ENCODE assay signal across 1 cellular context in the genomic region with DNA sequence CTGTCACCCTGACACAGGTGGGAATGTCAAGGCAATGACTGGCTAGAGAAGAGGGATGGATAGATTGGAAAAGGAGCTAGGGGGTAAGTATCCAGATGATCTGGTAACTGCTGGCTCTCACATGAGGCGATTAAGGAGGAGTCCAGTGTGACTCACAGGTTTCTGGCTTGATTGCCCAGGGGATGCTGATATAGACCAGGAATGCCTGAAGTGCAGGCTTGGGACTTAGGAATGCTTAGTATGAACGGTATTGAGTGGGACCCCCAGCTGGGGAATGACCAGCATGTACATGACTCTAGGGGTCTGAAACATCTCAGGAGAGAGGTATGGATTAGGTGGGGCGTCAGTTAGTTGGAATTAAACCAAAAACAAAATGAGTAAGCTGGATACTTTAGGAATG.
TF ChIP-seq lines count a peak whose summit lies in the region.

No MANE protein-coding gene starts in this region.

TF ChIP-seq in SK-N-SH, 30 proteins besides CTCF, POLR2A, EP300 and RAD21 (continued from another document):
- TF ChIP-seq, protein P1, sequence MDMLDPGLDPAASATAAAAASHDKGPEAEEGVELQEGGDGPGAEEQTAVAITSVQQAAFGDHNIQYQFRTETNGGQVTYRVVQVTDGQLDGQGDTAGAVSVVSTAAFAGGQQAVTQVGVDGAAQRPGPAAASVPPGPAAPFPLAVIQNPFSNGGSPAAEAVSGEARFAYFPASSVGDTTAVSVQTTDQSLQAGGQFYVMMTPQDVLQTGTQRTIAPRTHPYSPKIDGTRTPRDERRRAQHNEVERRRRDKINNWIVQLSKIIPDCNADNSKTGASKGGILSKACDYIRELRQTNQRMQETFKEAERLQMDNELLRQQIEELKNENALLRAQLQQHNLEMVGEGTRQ (IDR thresholded peaks at IDR 0.05; ENCODE audit: borderline replicate concordance, low read depth, low read length), result no peak
- TF ChIP-seq TEAD4 (IDR thresholded peaks at IDR 0.05; ENCODE audit: borderline replicate concordance, insufficient read depth) (peak; percentile 74), RCOR1 (IDR thresholded peaks at IDR 0.05; ENCODE audit: low read length) (no peak), YY1 (IDR thresholded peaks at IDR 0.05; ENCODE audit: low read depth) (no peak), FOSL2 (IDR thresholded peaks at IDR 0.05; ENCODE audit: borderline replicate concordance, low read depth) (peak; percentile 63; the same call in 1 of the 2 replicates), CHD2 (IDR thresholded peaks at IDR 0.05; ENCODE audit: low read length, partially characterized antibody) (no peak), RFX5 (IDR thresholded peaks at IDR 0.05; ENCODE audit: low read length) (no peak), FOXM1 (IDR thresholded peaks at IDR 0.05; ENCODE audit: low read depth) (no peak), FOXJ3 (CRISPR knock-in tag; IDR thresholded peaks at IDR 0.05) (no peak)
- TF ChIP-seq, protein P2, sequence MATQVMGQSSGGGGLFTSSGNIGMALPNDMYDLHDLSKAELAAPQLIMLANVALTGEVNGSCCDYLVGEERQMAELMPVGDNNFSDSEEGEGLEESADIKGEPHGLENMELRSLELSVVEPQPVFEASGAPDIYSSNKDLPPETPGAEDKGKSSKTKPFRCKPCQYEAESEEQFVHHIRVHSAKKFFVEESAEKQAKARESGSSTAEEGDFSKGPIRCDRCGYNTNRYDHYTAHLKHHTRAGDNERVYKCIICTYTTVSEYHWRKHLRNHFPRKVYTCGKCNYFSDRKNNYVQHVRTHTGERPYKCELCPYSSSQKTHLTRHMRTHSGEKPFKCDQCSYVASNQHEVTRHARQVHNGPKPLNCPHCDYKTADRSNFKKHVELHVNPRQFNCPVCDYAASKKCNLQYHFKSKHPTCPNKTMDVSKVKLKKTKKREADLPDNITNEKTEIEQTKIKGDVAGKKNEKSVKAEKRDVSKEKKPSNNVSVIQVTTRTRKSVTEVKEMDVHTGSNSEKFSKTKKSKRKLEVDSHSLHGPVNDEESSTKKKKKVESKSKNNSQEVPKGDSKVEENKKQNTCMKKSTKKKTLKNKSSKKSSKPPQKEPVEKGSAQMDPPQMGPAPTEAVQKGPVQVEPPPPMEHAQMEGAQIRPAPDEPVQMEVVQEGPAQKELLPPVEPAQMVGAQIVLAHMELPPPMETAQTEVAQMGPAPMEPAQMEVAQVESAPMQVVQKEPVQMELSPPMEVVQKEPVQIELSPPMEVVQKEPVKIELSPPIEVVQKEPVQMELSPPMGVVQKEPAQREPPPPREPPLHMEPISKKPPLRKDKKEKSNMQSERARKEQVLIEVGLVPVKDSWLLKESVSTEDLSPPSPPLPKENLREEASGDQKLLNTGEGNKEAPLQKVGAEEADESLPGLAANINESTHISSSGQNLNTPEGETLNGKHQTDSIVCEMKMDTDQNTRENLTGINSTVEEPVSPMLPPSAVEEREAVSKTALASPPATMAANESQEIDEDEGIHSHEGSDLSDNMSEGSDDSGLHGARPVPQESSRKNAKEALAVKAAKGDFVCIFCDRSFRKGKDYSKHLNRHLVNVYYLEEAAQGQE (IDR thresholded peaks at IDR 0.05; ENCODE audit: low read depth, low read length), result no peak
